ENCODE assay signal across 21 cellular contexts in genomic region chr10:18134509-18134908, GRCh38. TPM values are rescaled to one million over a fixed set of nuclear protein-coding genes. Genes with fewer than 3 reads are reported as not detected.
DNase-seq lines count a peak whose midpoint lies in the region; ATAC-seq, FAIRE-seq and TF ChIP-seq lines count a peak whose summit lies in the region.
"Had no signal": no experiment of that assay in that cellular context is flagged by ENCODE, and none has a peak within 500 bp of the region (broad histone marks: within the 10 kb centered on the region; RNA-seq: fewer than 3 reads in every experiment).

No MANE protein-coding gene starts in this region.

- H3K4me1 ChIP-seq in HepG2 (ENCODE audit: insufficient read depth, low read length) (no peaks in the 10 kb centered on the region), right lobe of liver (no peaks in the 10 kb centered on the region), IMR-90 (ENCODE audit: control insufficient read depth, insufficient read depth, low read length) (no peaks in the 10 kb centered on the region), iPS-15b (ENCODE audit: control insufficient read depth, insufficient read depth, low read length) (peaks cover 14% of the 10 kb centered on the region), kidney (ENCODE audit: control insufficient read depth in 1 of 2, insufficient read depth in 1 of 2, low read depth in 1 of 2, low read length in 2 of 2) (no peaks in the 10 kb centered on the region)

- H3K36me3 ChIP-seq in HepG2 (replicated peaks in 1 of 2; ENCODE audit: control insufficient read depth in 1 of 2, insufficient read depth in 2 of 2, low read length in 2 of 2), result no peaks in the 10 kb centered on the region
- H3K36me3 ChIP-seq in right lobe of liver, result no peaks in the 10 kb centered on the region
- no peaks in the 10 kb centered on the region for H3K36me3 ChIP-seq in IMR-90 (ENCODE audit: control insufficient read depth, insufficient read depth, low read length)
- no peaks in the 10 kb centered on the region for H3K36me3 ChIP-seq in iPS-15b (ENCODE audit: control insufficient read depth, insufficient read depth, low read length)
- H3K36me3 ChIP-seq in kidney (ENCODE audit: control insufficient read depth in 1 of 2, insufficient read depth in 2 of 2, low read length in 2 of 2), result no peaks in the 10 kb centered on the region

- no peak overlapping the region for H3K4me3 ChIP-seq in HepG2 (replicated peaks in 1 of 3; ENCODE audit: insufficient read depth in 1 of 3, low read depth in 2 of 3, low read length in 3 of 3)
- H3K4me3 ChIP-seq in right lobe of liver, result no peak overlapping the region
- H3K4me3 ChIP-seq in IMR-90 (ENCODE audit: insufficient read depth, low read depth, low read length), result no peak overlapping the region
- H3K4me3 ChIP-seq in iPS-15b (ENCODE audit: low read depth, low read length), result no peak overlapping the region
- H3K4me3 ChIP-seq in kidney (ENCODE audit: low read length in 2 of 2), result no peak overlapping the region

- no peak overlapping the region for H3K56ac ChIP-seq in IMR-90 (ENCODE audit: extremely low read depth, insufficient read depth, low read length)

- H3K79me2 ChIP-seq in HepG2 (ENCODE audit: insufficient read depth, low read length), result no peaks in the 10 kb centered on the region

- H3K18ac ChIP-seq in IMR-90 (ENCODE audit: low read depth, low read length), result no peak overlapping the region

- CTCF ChIA-PET in HepG2 (lab: Yijun Ruan, JAX; ENCODE audit: low intra/inter-chr PET ratio, low total read pairs), result no interaction called here
- CTCF ChIA-PET in IMR-90 (lab: Yijun Ruan, JAX), result no interaction called here

- H2BK5ac ChIP-seq in IMR-90 (ENCODE audit: low read depth, low read length, poor library complexity, severe bottlenecking), result no peak overlapping the region

- H2AK9ac ChIP-seq in IMR-90 (replicated peaks; ENCODE audit: low read depth, low read length, poor library complexity), result no peak overlapping the region

- H3K9me3 ChIP-seq in HepG2 (ENCODE audit: low read length) (no peaks in the 10 kb centered on the region), right lobe of liver (no peaks in the 10 kb centered on the region), IMR-90 (ENCODE audit: control insufficient read depth, insufficient read depth, low read length) (no peaks in the 10 kb centered on the region), iPS-15b (ENCODE audit: control insufficient read depth, insufficient read depth, low read length) (no peaks in the 10 kb centered on the region), kidney (ENCODE audit: control insufficient read depth in 1 of 2, low read length in 2 of 2) (no peaks in the 10 kb centered on the region)

- H4K91ac ChIP-seq in IMR-90 (ENCODE audit: insufficient read depth, low read depth, low read length), result no peak overlapping the region

- H3K4me2 ChIP-seq in HepG2 (ENCODE audit: low read depth, low read length), result no peak overlapping the region
- H3K4me2 ChIP-seq in IMR-90 (ENCODE audit: low read depth, low read length), result no peak overlapping the region

- in situ Hi-C loops in HepG2 (cut with HindIII; ENCODE audit: extremely low pct_ligation_motif_present, low pct_unique_long_range_greater_than_20kb) (no loop called here), IMR-90 (cut with MboI; ENCODE audit: low sequenced_read_pairs) (no loop called here)

- POLR2A ChIA-PET in HepG2 (lab: Yijun Ruan, JAX), result no interaction called here
- POLR2A ChIA-PET in IMR-90 (lab: Charles Lee; ENCODE audit: unreplicated experiment), result interaction anchor here (0.6 kb wide), 1 partner anchor 69 kb away, joined by 3 read pairs; no protein-coding TSS in a partner anchor

- FAIRE-seq in HepG2 (lab: Jason Lieb, UNC) (no peak), kidney (lab: Jason Lieb, UNC) (no peak)
- FAIRE-seq: A204.1, G401.6, GM12892, H1 had no signal

- H3K9ac ChIP-seq in HepG2 (ENCODE audit: insufficient read depth, low read depth, low read length) (no peak overlapping the region), IMR-90 (ENCODE audit: low read depth, low read length) (no peak overlapping the region), iPS-15b (ENCODE audit: low read depth, low read length) (peak overlapping the region; percentile 3), kidney (ENCODE audit: low read length in 2 of 2) (no peak overlapping the region)

- H2BK120ac ChIP-seq in IMR-90 (ENCODE audit: low read depth, low read length), result no peak overlapping the region

- TF ChIP-seq EP300 in HepG2 (IDR thresholded peaks at IDR 0.05; ENCODE audit: low read depth in 2 of 2, low read length in 2 of 2) (no peak), HepG2 (CRISPR knock-in tag; IDR thresholded peaks at IDR 0.05; ENCODE audit: borderline replicate concordance) (no peak)

- H3K14ac ChIP-seq in IMR-90 (replicated peaks; ENCODE audit: low read depth, low read length), result no peak overlapping the region

- no peak for TF ChIP-seq RAD21 in HepG2 (CRISPR knock-in tag; IDR thresholded peaks at IDR 0.05)
- no peak for TF ChIP-seq RAD21 in IMR-90 (IDR thresholded peaks at IDR 0.05; ENCODE audit: low read length)

- H3K4ac ChIP-seq in IMR-90 (ENCODE audit: low read depth, low read length), result no peak overlapping the region

- H2BK15ac ChIP-seq in IMR-90 (ENCODE audit: low read depth, low read length), result no peak overlapping the region

- intact Hi-C loops in HepG2 (cut with micrococcal nuclease; ENCODE audit: unreplicated experiment), result no loop called here
- intact Hi-C loops in right lobe of liver (cut with DNase I), result no loop called here
- intact Hi-C loops in IMR-90 (cut with micrococcal nuclease), result no loop called here
- intact Hi-C loops in kidney (cut with DNase I), result no loop called here

- ATAC-seq in HepG2 (no peak), right lobe of liver (no peak), IMR-90 (ENCODE audit: low read depth) (no peak)
- ATAC-seq: HCT116 had no signal

- no peak overlapping the region for H2BK20ac ChIP-seq in IMR-90 (ENCODE audit: low read depth, low read length)

- 59% methylated on average over 8 of the region's 8 CpGs for WGBS in HepG2 (ENCODE audit: low lambda C conversion rate)
- WGBS in right lobe of liver (ENCODE audit: insufficient coverage, low coverage, low lambda C conversion rate, missing lambda C conversion rate), result 78% methylated on average over 8 of the region's 8 CpGs
- WGBS in IMR-90 (ENCODE audit: extremely low coverage in 2 of 2, insufficient read length in 1 of 2), 2 experiments, result no CpG with 5 or more reads among the region's 8 CpGs

- no peak overlapping the region for H2AK5ac ChIP-seq in IMR-90 (ENCODE audit: low read depth, low read length)

- H4K5ac ChIP-seq in IMR-90 (ENCODE audit: low read depth, low read length), result no peak overlapping the region

- H3K23ac ChIP-seq in IMR-90 (ENCODE audit: low read depth, low read length), result no peak overlapping the region

- no peak for DNase-seq in HepG2 (ENCODE audit: low spot score)
- DNase-seq in right lobe of liver, result no peak
- DNase-seq in IMR-90, result no peak
- no peak for DNase-seq in ureter (ENCODE audit: low spot score)
- no peak for DNase-seq in occipital lobe (lab: John Stamatoyannopoulos, UW)
- no peak for DNase-seq in kidney
- DNase-seq in DMS79 treated with DMSO at 0.1 percent for 48 hours (lab: John Stamatoyannopoulos, UW), result no peak
- DNase-seq: C1 segment of cervical spinal cord; Calu3; CD4-positive, alpha-beta memory T cell; COR-L47; DMS53; DND-41; H7 had no signal

- no peaks in the 10 kb centered on the region for H3K79me1 ChIP-seq in IMR-90 (ENCODE audit: low read depth in 1 of 2, low read length in 2 of 2)

- no peaks in the 10 kb centered on the region for H3K9me1 ChIP-seq in IMR-90 (ENCODE audit: insufficient read depth, low read length)

- H2AFZ ChIP-seq in HepG2 (ENCODE audit: low read length) (no peak overlapping the region), IMR-90 (replicated peaks; ENCODE audit: low read length, poor library complexity) (no peak overlapping the region)

- TF ChIP-seq POLR2A in HepG2 (IDR thresholded peaks at IDR 0.05; ENCODE audit: insufficient read depth in 1 of 2, low read depth in 2 of 2, low read length in 2 of 2), result no peak
- TF ChIP-seq POLR2A in right lobe of liver (IDR thresholded peaks at IDR 0.05), result no peak
- no peak for TF ChIP-seq POLR2A in IMR-90 (IDR thresholded peaks at IDR 0.05; ENCODE audit: low read depth, low read length)

- TF ChIP-seq CTCF in HepG2 (CRISPR knock-in tag; IDR thresholded peaks at IDR 0.05) (no peak), right lobe of liver (IDR thresholded peaks at IDR 0.05) (no peak), IMR-90 (conservative IDR thresholded peaks at IDR 0.05; ENCODE audit: low read depth, low read length) (no peak), kidney (IDR thresholded peaks at IDR 0.05; ENCODE audit: borderline replicate concordance, extremely low read depth, insufficient read depth) (no peak)

- H3K27me3 ChIP-seq in HepG2 (ENCODE audit: control insufficient read depth in 1 of 2, insufficient read depth in 2 of 2, low read length in 2 of 2), result peaks cover 0 to 4% of the 10 kb centered on the region in 2 experiments; a peak in 1 of 5 replicates
- H3K27me3 ChIP-seq in right lobe of liver, result no peaks in the 10 kb centered on the region
- H3K27me3 ChIP-seq in IMR-90 (ENCODE audit: control insufficient read depth, insufficient read depth, low read length), result peaks cover 15% of the 10 kb centered on the region
- H3K27me3 ChIP-seq in iPS-15b (ENCODE audit: control insufficient read depth, insufficient read depth, low read length), result peaks cover 4% of the 10 kb centered on the region

- no TSS peak for BruUV-seq in HepG2 (replicated peaks; lab: Mats Ljungman, UMichigan)
- no TSS peak for BruUV-seq in IMR-90 (replicated peaks; lab: Mats Ljungman, UMichigan)

- H4K20me1 ChIP-seq in HepG2 (ENCODE audit: insufficient read depth, low read length) (no peaks in the 10 kb centered on the region), IMR-90 (ENCODE audit: insufficient read depth, low read length) (no peaks in the 10 kb centered on the region)

- dilution Hi-C loops in IMR-90 (cut with HindIII; ENCODE audit: low sequenced_read_pairs, unreplicated experiment), result no loop called here

- no peak overlapping the region for H4K8ac ChIP-seq in IMR-90 (ENCODE audit: low read depth in 2 of 2, low read length in 2 of 2)

- H3K27ac ChIP-seq in HepG2 (ENCODE audit: extremely low read length, insufficient read depth, low read length) (no peak overlapping the region), right lobe of liver (no peak overlapping the region), IMR-90 (ENCODE audit: insufficient read depth, low read length) (no peak overlapping the region), kidney (ENCODE audit: low read depth in 2 of 2, low read length in 2 of 2) (no peak overlapping the region)
- H3K27ac ChIP-seq: 22Rv1 had no signal

RNA-seq across cellular contexts. Expression of gene CACNB2, which starts 5.7 kb away (rescaled TPM):
- total RNA-seq in HepG2 (2016; rRNA removed; fragmentation: Illumina TruSeq; extraction: Trizol) (not detected in 2 replicates), right lobe of liver (1 to 10 TPM in 3 of 6 experiments, under 1 TPM in 2, not detected in 1; 0.12 to 1.8 (median 1.0) TPM), IMR-90 (2012; rRNA removed) (0.28 and 0.36 TPM in 2 replicates), ureter (14.3 TPM), occipital lobe (25.7 TPM), kidney (2.8 TPM)
- total RNA-seq in HepG2 (2016; cell fraction: cytosol; rRNA removed; fragmentation: Illumina TruSeq; extraction: Trizol; ENCODE audit: low read depth), result not detected in 2 replicates
- total RNA-seq in HepG2 (2016; cell fraction: insoluble cytoplasmic fraction; rRNA removed; fragmentation: Illumina TruSeq; extraction: Trizol), result not detected in 2 replicates
- total RNA-seq in HepG2 (2016; cell fraction: membrane; rRNA removed; fragmentation: Illumina TruSeq; extraction: Trizol), result not detected in 2 replicates
- total RNA-seq in HepG2 (2016; cell fraction: nucleus; rRNA removed; fragmentation: Illumina TruSeq; extraction: Trizol), result not detected in 2 replicates
- polyA plus RNA-seq in HepG2 (2011; rRNA removed) (not detected in 2 replicates), IMR-90 (2012; rRNA removed) (0.36 and 0.70 TPM in 2 replicates), kidney (ENCODE audit: insufficient read depth, low read depth, low replicate concordance) (2.8 TPM)
- not detected in 2 replicates for polyA plus RNA-seq in HepG2 (2011; cell fraction: cytosol; rRNA removed)
- not detected in 2 replicates for polyA plus RNA-seq in HepG2 (2011; cell fraction: nucleus; rRNA removed)
- polyA plus RNA-seq in HepG2 (2012), result 1.3 and 1.9 TPM in 2 replicates
- polyA plus RNA-seq in HepG2 (2016; cell fraction: cytosol; fragmentation: Illumina TruSeq; extraction: Trizol; ENCODE audit: low read depth), result not detected in 2 replicates
- polyA plus RNA-seq in HepG2 (2016; cell fraction: insoluble cytoplasmic fraction; fragmentation: Illumina TruSeq; extraction: Trizol; ENCODE audit: low read depth), result not detected in 2 replicates
- not detected in 2 replicates for polyA plus RNA-seq in HepG2 (2016; cell fraction: membrane; fragmentation: Illumina TruSeq; extraction: Trizol; ENCODE audit: low read depth)
- not detected in 2 replicates for polyA plus RNA-seq in HepG2 (2016; cell fraction: nucleus; fragmentation: Illumina TruSeq; extraction: Trizol; ENCODE audit: insufficient read depth, low read depth)
- 0.30 TPM in 1 of 2 replicates, not detected in the other for polyA minus RNA-seq in HepG2 (2011; rRNA and poly(A)+ RNA removed; ENCODE audit: low replicate concordance)
- polyA minus RNA-seq in HepG2 (2011; cell fraction: cytosol; rRNA and poly(A)+ RNA removed), result not detected in 2 replicates
- under 0.01 TPM in 1 of 2 replicates, not detected in the other for polyA minus RNA-seq in HepG2 (2011; cell fraction: nucleus; rRNA and poly(A)+ RNA removed)
- 0.14 and 0.38 TPM in 2 replicates for polyA plus RNA-seq in IMR-90 (2012; cell fraction: cytosol; rRNA removed)
- 2.3 and 2.6 TPM in 2 replicates for polyA plus RNA-seq in IMR-90 (2012; cell fraction: nucleus; rRNA removed; ENCODE audit: low replicate concordance)
- total RNA-seq: Calu3; CD4-positive, alpha-beta memory T cell had no signal
